In genomic region chr3:130490246-130490645, GRCh38 we compare ENCODE assay signal across 18 cellular contexts. TPM values are rescaled to one million over a fixed set of nuclear protein-coding genes. Genes with fewer than 3 reads are reported as not detected.
DNase-seq lines count a peak whose midpoint lies in the region; ATAC-seq and TF ChIP-seq lines count a peak whose summit lies in the region.
"Had no signal": no experiment of that assay in that cellular context is flagged by ENCODE, and none has a peak within 500 bp of the region (broad histone marks: within the 10 kb centered on the region; RNA-seq: fewer than 3 reads in every experiment).

No MANE protein-coding gene starts in this region.

- peaks cover 64% of the 10 kb centered on the region for H3K4me1 ChIP-seq in parathyroid adenoma
- no peaks in the 10 kb centered on the region for H3K4me1 ChIP-seq in tibial nerve
- no peaks in the 10 kb centered on the region for H3K4me1 ChIP-seq in OCI-LY7 (ENCODE audit: insufficient read depth, low read length, poor library complexity, severe bottlenecking)
- H3K4me1 ChIP-seq: A549, Caco-2 had no signal

- no peak for ATAC-seq in HG03196 (IDR thresholded peaks at IDR 0.05; ENCODE audit: unreplicated experiment)
- ATAC-seq: A549 had no signal

- CTCF ChIA-PET in OCI-LY7 (lab: Charles Lee; ENCODE audit: unreplicated experiment): no interaction called here

- H3K9me3 ChIP-seq in parathyroid adenoma (ENCODE audit: control insufficient read depth, low read length): no peaks in the 10 kb centered on the region
- H3K9me3 ChIP-seq in tibial nerve: no peaks in the 10 kb centered on the region
- H3K9me3 ChIP-seq in OCI-LY7 (ENCODE audit: low read length): no peaks in the 10 kb centered on the region
- H3K9me3 ChIP-seq: A549, Caco-2 had no signal

- no peaks in the 10 kb centered on the region for H3K9me2 ChIP-seq in OCI-LY7 (ENCODE audit: insufficient read depth, low read length)

- intact Hi-C loops in OCI-LY7 (cut with micrococcal nuclease; ENCODE audit: unreplicated experiment): no loop called here

- no peaks in the 10 kb centered on the region for H3K27me3 ChIP-seq in parathyroid adenoma (ENCODE audit: control insufficient read depth, insufficient read depth, low read length)
- H3K27me3 ChIP-seq in tibial nerve: no peaks in the 10 kb centered on the region

- H3K4me2 ChIP-seq in parathyroid adenoma (ENCODE audit: low read length) (peak overlapping the region; percentile 23), OCI-LY7 (ENCODE audit: low read length) (no peak overlapping the region)
- H3K4me2 ChIP-seq: A549 had no signal

- no peak for TF ChIP-seq POLR2A in tibial nerve (IDR thresholded peaks at IDR 0.05)

- no peak overlapping the region for H3K9ac ChIP-seq in parathyroid adenoma

- H2AFZ ChIP-seq in parathyroid adenoma (no peak overlapping the region), OCI-LY7 (ENCODE audit: low read length) (no peak overlapping the region)

- POLR2A ChIA-PET in OCI-LY7 (lab: Charles Lee): no interaction called here

- no peak for TF ChIP-seq EP300 in tibial nerve (IDR thresholded peaks at IDR 0.05)

- H4K20me1 ChIP-seq in OCI-LY7 (ENCODE audit: insufficient read depth, low read length): no peaks in the 10 kb centered on the region

- no TSS peak for BruUV-seq in OCI-LY7 (replicated peaks; lab: Mats Ljungman, UMichigan)

- H3K36me3 ChIP-seq in parathyroid adenoma (ENCODE audit: control insufficient read depth, insufficient read depth, low read length) (no peaks in the 10 kb centered on the region), tibial nerve (no peaks in the 10 kb centered on the region), OCI-LY7 (ENCODE audit: insufficient read depth, low read length) (no peaks in the 10 kb centered on the region)

- H3K79me2 ChIP-seq in parathyroid adenoma: no peaks in the 10 kb centered on the region
- no peaks in the 10 kb centered on the region for H3K79me2 ChIP-seq in OCI-LY7 (ENCODE audit: insufficient read depth, low read depth, low read length)

- no peak overlapping the region for H3K4me3 ChIP-seq in fibroblast of mammary gland (ENCODE audit: control insufficient read depth, low read depth, low read length)
- H3K4me3 ChIP-seq in parathyroid adenoma (ENCODE audit: low read depth, low read length): no peak overlapping the region
- H3K4me3 ChIP-seq in tibial nerve: no peak overlapping the region
- H3K4me3 ChIP-seq in OCI-LY7 (ENCODE audit: low read depth, low read length, poor library complexity, severe bottlenecking): no peak overlapping the region
- H3K4me3 ChIP-seq: A549 had no signal

- DNase-seq in EH (ENCODE audit: low read depth) (peak; percentile 1), LHCN-M2 (ENCODE audit: low read depth) (peak; percentile 38), fibroblast of mammary gland (ENCODE audit: low read depth) (peak; percentile 59), tibial nerve (ENCODE audit: low spot score in 2 of 2) (no peak), NCI-H524 treated with DMSO at 0.1 percent for 48 hours (lab: John Stamatoyannopoulos, UW) (no peak), OCI-LY7 (ENCODE audit: low spot score) (no peak)
- DNase-seq: AML-193; Caco-2; DMS53; NCI-H1417; NCI-H187 treated with DMSO at 0.1 percent for 48 hours; NCI-H446; NK-92 treated with Interleukin-12 subunit alpha and Interleukin-12 subunit beta, amount 100 ng/mL, for 24 hours had no signal

- H3K27ac ChIP-seq in parathyroid adenoma (peak overlapping the region; percentile 96), tibial nerve (no peak overlapping the region), OCI-LY7 (ENCODE audit: low read depth, low read length, poor library complexity, severe bottlenecking) (no peak overlapping the region)
- H3K27ac ChIP-seq: A549, RWPE1 had no signal

- WGBS in tibial nerve, 2 donors: 34 to 44% methylated on average over 1 of the region's 1 CpG

- no peak for TF ChIP-seq CTCF in fibroblast of mammary gland (conservative IDR thresholded peaks at IDR 0.05; ENCODE audit: control insufficient read depth, insufficient read depth, low read depth, low read length)
- TF ChIP-seq CTCF in parathyroid adenoma (IDR thresholded peaks at IDR 0.05): no peak
- TF ChIP-seq CTCF in tibial nerve (IDR thresholded peaks at IDR 0.05): no peak
- no peak for TF ChIP-seq CTCF in OCI-LY7 (conservative IDR thresholded peaks at IDR 0.05; ENCODE audit: low read length)

RNA-seq across cellular contexts. Expression of gene COL6A6, which starts 26.7 kb away (rescaled TPM):
- not detected in 2 replicates for total RNA-seq in LHCN-M2 (2014; rRNA removed)
- polyA plus RNA-seq in LHCN-M2 (2012): 0.05 TPM
- total RNA-seq in tibial nerve: under 1 TPM in 2 of 4 donors, not detected in 2; under 0.01 to 0.22 TPM
- total RNA-seq in OCI-LY7 (2014; rRNA removed; shearing (Covaris generic)): not detected in 2 replicates
- not detected in 2 replicates for total RNA-seq in OCI-LY7 (2022)
- total RNA-seq: Caco-2 had no signal
- polyA plus RNA-seq: A549, CD14-positive monocyte had no signal

Comparison
In these comparisons a context has a peak if more than half of its experiments do, and no peak if none do; other contexts are left out.
1. DNase-seq: peak in EH (single experiment), LHCN-M2 (single experiment) and fibroblast of mammary gland (single experiment); none in tibial nerve (0 of 2), NCI-H524 treated with DMSO at 0.1 percent for 48 hours (single experiment) and OCI-LY7 (single experiment).